Comparison of ENCODE assay signal across 1 cellular context in the genomic region with DNA sequence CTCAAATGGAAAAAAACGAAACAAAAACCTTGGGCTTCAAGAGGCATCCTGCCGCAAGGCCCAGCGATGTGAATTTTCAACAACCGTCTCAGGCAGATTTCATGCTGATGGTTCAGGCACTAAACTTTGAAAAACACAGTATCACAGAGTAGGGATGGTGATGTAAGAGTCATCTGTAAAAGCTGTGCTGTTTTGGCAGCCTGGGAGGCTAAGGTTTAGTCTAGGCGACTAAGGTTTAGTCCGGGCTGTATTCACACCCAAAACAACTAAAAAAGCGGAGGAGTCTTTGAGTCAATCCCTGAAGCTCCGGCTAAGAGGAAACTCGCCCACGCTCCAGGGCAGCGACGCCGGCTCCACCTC.
TF ChIP-seq lines count a peak whose summit lies in the region.

No MANE protein-coding gene starts in this region.

TF ChIP-seq in HepG2, 621 proteins besides CTCF, POLR2A, EP300 and RAD21 (continues in another document):
- no peak for TF ChIP-seq ZBTB7B (CRISPR knock-in tag; IDR thresholded peaks at IDR 0.05)
- TF ChIP-seq FOXM1 (CRISPR knock-in tag; IDR thresholded peaks at IDR 0.05), result no peak
- TF ChIP-seq, protein P1, sequence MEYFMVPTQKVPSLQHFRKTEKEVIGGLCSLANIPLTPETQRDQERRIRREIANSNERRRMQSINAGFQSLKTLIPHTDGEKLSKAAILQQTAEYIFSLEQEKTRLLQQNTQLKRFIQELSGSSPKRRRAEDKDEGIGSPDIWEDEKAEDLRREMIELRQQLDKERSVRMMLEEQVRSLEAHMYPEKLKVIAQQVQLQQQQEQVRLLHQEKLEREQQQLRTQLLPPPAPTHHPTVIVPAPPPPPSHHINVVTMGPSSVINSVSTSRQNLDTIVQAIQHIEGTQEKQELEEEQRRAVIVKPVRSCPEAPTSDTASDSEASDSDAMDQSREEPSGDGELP (IDR thresholded peaks at IDR 0.05; ENCODE audit: borderline replicate concordance, low read depth), result no peak
- TF ChIP-seq, protein P2, sequence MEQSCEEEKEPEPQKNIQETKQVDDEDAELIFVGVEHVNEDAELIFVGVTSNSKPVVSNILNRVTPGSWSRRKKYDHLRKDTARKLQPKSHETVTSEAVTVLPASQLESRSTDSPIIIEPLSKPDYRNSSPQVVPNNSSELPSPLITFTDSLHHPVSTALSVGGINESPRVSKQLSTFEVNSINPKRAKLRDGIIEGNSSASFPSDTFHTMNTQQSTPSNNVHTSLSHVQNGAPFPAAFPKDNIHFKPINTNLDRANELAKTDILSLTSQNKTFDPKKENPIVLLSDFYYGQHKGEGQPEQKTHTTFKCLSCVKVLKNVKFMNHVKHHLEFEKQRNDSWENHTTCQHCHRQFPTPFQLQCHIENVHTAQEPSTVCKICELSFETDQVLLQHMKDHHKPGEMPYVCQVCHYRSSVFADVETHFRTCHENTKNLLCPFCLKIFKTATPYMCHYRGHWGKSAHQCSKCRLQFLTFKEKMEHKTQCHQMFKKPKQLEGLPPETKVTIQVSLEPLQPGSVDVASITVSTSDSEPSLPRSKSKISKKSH (CRISPR knock-in tag; IDR thresholded peaks at IDR 0.05; ENCODE audit: borderline replicate concordance), result no peak
- TF ChIP-seq RBAK (CRISPR knock-in tag; IDR thresholded peaks at IDR 0.05), result no peak
- TF ChIP-seq, protein P3, sequence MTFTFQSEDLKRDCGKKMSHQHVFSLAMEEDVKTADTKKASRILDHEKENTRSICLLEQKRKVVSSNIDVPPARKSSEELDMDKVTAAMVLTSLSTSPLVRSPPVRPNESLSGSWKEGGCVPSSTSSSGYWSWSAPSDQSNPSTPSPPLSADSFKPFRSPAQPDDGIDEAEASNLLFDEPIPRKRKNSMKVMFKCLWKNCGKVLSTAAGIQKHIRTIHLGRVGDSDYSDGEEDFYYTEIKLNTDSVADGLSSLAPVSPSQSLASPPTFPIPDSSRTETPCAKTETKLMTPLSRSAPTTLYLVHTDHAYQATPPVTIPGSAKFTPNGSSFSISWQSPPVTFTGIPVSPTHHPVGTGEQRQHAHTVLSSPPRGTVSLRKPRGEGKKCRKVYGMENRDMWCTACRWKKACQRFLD (CRISPR knock-in tag; IDR thresholded peaks at IDR 0.05; ENCODE audit: borderline replicate concordance), result peak; percentile 2; the same call in 1 of the 2 replicates
- no peak for TF ChIP-seq THYN1 (CRISPR knock-in tag; IDR thresholded peaks at IDR 0.05; ENCODE audit: borderline replicate concordance, low read depth)
- TF ChIP-seq CEBPB (IDR thresholded peaks at IDR 0.05; ENCODE audit: borderline replicate concordance, low read depth, low read length), result no peak
- TF ChIP-seq NCOA2 (CRISPR knock-in tag; IDR thresholded peaks at IDR 0.05), result no peak
- TF ChIP-seq, protein P4, sequence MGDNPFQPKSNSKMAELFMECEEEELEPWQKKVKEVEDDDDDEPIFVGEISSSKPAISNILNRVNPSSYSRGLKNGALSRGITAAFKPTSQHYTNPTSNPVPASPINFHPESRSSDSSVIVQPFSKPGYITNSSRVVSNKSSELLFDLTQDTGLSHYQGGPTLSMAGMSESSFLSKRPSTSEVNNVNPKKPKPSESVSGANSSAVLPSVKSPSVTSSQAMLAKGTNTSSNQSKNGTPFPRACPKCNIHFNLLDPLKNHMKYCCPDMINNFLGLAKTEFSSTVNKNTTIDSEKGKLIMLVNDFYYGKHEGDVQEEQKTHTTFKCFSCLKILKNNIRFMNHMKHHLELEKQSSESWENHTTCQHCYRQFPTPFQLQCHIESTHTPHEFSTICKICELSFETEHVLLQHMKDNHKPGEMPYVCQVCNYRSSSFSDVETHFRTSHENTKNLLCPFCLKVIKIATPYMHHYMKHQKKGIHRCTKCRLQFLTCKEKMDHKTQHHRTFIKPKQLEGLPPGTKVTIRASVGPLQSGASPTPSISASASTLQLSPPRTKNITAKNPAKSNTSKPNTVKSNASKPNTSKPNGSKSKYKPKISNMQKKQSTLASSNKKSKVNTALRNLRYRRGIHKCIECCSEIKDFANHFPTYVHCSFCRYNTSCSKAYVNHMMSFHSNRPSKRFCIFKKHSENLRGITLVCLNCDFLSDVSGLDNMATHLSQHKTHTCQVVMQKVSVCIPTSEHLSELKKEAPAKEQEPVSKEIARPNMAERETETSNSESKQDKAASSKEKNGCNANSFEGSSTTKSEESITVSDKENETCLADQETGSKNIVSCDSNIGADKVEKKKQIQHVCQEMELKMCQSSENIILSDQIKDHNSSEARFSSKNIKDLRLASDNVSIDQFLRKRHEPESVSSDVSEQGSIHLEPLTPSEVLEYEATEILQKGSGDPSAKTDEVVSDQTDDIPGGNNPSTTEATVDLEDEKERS (CRISPR knock-in tag; IDR thresholded peaks at IDR 0.05), result no peak
- TF ChIP-seq, protein P5, sequence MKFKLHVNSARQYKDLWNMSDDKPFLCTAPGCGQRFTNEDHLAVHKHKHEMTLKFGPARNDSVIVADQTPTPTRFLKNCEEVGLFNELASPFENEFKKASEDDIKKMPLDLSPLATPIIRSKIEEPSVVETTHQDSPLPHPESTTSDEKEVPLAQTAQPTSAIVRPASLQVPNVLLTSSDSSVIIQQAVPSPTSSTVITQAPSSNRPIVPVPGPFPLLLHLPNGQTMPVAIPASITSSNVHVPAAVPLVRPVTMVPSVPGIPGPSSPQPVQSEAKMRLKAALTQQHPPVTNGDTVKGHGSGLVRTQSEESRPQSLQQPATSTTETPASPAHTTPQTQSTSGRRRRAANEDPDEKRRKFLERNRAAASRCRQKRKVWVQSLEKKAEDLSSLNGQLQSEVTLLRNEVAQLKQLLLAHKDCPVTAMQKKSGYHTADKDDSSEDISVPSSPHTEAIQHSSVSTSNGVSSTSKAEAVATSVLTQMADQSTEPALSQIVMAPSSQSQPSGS (CRISPR knock-in tag; IDR thresholded peaks at IDR 0.05), result no peak
- TF ChIP-seq IKZF4 (CRISPR knock-in tag; IDR thresholded peaks at IDR 0.05; ENCODE audit: borderline replicate concordance, low read depth, not compliant biosample characterization), result no peak
- no peak for TF ChIP-seq ISL2 (CRISPR knock-in tag; IDR thresholded peaks at IDR 0.05)
- TF ChIP-seq ZNF180 (CRISPR knock-in tag; IDR thresholded peaks at IDR 0.05; ENCODE audit: borderline replicate concordance, low read depth), result no peak
- no peak for TF ChIP-seq KDM6A (CRISPR knock-in tag; IDR thresholded peaks at IDR 0.05; ENCODE audit: low read depth)
- TF ChIP-seq IRF2 (CRISPR knock-in tag; IDR thresholded peaks at IDR 0.05), result no peak
- no peak for TF ChIP-seq ZNF572 (CRISPR knock-in tag; IDR thresholded peaks at IDR 0.05)
- no peak for TF ChIP-seq MEF2D (CRISPR knock-in tag; IDR thresholded peaks at IDR 0.05)
- no peak for TF ChIP-seq MXD4 (CRISPR knock-in tag; IDR thresholded peaks at IDR 0.05)
- TF ChIP-seq ZNF329 (CRISPR knock-in tag; IDR thresholded peaks at IDR 0.05; ENCODE audit: low read depth), result no peak
- TF ChIP-seq ZSCAN20 (CRISPR knock-in tag; IDR thresholded peaks at IDR 0.05; ENCODE audit: borderline replicate concordance), result 0 out of 2 replicates have a peak, but pooled peaks have one; percentile 16
- TF ChIP-seq, protein P6, sequence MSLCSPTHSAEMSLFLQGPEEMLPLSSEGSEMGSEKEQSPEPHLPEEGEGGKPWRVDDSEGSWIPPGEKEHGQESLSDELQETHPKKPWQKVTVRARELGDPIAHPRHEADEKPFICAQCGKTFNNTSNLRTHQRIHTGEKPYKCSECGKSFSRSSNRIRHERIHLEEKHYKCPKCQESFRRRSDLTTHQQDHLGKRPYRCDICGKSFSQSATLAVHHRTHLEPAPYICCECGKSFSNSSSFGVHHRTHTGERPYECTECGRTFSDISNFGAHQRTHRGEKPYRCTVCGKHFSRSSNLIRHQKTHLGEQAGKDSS (CRISPR knock-in tag; IDR thresholded peaks at IDR 0.05; ENCODE audit: borderline replicate concordance, low read depth), result no peak
- TF ChIP-seq KLF16 (CRISPR knock-in tag; IDR thresholded peaks at IDR 0.05), result no peak
- TF ChIP-seq HMG20B (CRISPR knock-in tag; conservative IDR thresholded peaks at IDR 0.05), result no peak
- TF ChIP-seq ZNF746 (CRISPR knock-in tag; IDR thresholded peaks at IDR 0.05), result no peak
- no peak for TF ChIP-seq FOXA3 (CRISPR knock-in tag; IDR thresholded peaks at IDR 0.05)
- TF ChIP-seq CAMTA2 (CRISPR knock-in tag; IDR thresholded peaks at IDR 0.05; ENCODE audit: borderline replicate concordance), result no peak
- TF ChIP-seq NFKB2 (CRISPR knock-in tag; IDR thresholded peaks at IDR 0.05; ENCODE audit: borderline replicate concordance), result no peak
- TF ChIP-seq ZNF615 (CRISPR knock-in tag; IDR thresholded peaks at IDR 0.05; ENCODE audit: borderline replicate concordance), result no peak
- TF ChIP-seq ZSCAN12 (CRISPR knock-in tag; IDR thresholded peaks at IDR 0.05), result no peak
- no peak for TF ChIP-seq MXI1 (IDR thresholded peaks at IDR 0.05; ENCODE audit: borderline replicate concordance, low read depth, low read length)
- no peak for TF ChIP-seq IKZF1 (IDR thresholded peaks at IDR 0.05)
- TF ChIP-seq ZNF232 (CRISPR knock-in tag; IDR thresholded peaks at IDR 0.05; ENCODE audit: borderline replicate concordance), result peak; percentile 23; the same call in 1 of the 2 replicates
- peak; percentile 14; the same call in 1 of the 2 replicates for TF ChIP-seq ZSCAN21 (CRISPR knock-in tag; IDR thresholded peaks at IDR 0.05; ENCODE audit: borderline replicate concordance)
- TF ChIP-seq CC2D1A (CRISPR knock-in tag; IDR thresholded peaks at IDR 0.05), result 0 out of 2 replicates have a peak, but pooled peaks have one; percentile 37
- no peak for TF ChIP-seq ZNF558 (CRISPR knock-in tag; IDR thresholded peaks at IDR 0.05; ENCODE audit: borderline replicate concordance)
- no peak for TF ChIP-seq ZNF557 (CRISPR knock-in tag; IDR thresholded peaks at IDR 0.05)
- TF ChIP-seq, protein P7, sequence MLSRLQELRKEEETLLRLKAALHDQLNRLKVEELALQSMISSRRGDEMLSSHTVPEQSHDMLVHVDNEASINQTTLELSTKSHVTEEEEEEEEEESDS (CRISPR knock-in tag; IDR thresholded peaks at IDR 0.05; ENCODE audit: borderline replicate concordance), result no peak
- TF ChIP-seq BRCA1 (CRISPR knock-in tag; IDR thresholded peaks at IDR 0.05), result peak; percentile 73; the same call in 1 of the 2 replicates
- peak; percentile 81; the same call in 1 of the 2 replicates for TF ChIP-seq KLF12 (CRISPR knock-in tag; IDR thresholded peaks at IDR 0.05; ENCODE audit: borderline replicate concordance)
- TF ChIP-seq, protein P8, sequence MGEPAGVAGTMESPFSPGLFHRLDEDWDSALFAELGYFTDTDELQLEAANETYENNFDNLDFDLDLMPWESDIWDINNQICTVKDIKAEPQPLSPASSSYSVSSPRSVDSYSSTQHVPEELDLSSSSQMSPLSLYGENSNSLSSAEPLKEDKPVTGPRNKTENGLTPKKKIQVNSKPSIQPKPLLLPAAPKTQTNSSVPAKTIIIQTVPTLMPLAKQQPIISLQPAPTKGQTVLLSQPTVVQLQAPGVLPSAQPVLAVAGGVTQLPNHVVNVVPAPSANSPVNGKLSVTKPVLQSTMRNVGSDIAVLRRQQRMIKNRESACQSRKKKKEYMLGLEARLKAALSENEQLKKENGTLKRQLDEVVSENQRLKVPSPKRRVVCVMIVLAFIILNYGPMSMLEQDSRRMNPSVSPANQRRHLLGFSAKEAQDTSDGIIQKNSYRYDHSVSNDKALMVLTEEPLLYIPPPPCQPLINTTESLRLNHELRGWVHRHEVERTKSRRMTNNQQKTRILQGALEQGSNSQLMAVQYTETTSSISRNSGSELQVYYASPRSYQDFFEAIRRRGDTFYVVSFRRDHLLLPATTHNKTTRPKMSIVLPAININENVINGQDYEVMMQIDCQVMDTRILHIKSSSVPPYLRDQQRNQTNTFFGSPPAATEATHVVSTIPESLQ (CRISPR knock-in tag; conservative IDR thresholded peaks at IDR 0.05), result no peak
- no peak for TF ChIP-seq ZNF317 (CRISPR knock-in tag; IDR thresholded peaks at IDR 0.05)
- TF ChIP-seq SATB2 (CRISPR knock-in tag; IDR thresholded peaks at IDR 0.05), result 0 out of 2 replicates have a peak, but pooled peaks have one; percentile 14
- no peak for TF ChIP-seq ETV5 (CRISPR knock-in tag; IDR thresholded peaks at IDR 0.05; ENCODE audit: borderline replicate concordance)
- TF ChIP-seq, protein P9, sequence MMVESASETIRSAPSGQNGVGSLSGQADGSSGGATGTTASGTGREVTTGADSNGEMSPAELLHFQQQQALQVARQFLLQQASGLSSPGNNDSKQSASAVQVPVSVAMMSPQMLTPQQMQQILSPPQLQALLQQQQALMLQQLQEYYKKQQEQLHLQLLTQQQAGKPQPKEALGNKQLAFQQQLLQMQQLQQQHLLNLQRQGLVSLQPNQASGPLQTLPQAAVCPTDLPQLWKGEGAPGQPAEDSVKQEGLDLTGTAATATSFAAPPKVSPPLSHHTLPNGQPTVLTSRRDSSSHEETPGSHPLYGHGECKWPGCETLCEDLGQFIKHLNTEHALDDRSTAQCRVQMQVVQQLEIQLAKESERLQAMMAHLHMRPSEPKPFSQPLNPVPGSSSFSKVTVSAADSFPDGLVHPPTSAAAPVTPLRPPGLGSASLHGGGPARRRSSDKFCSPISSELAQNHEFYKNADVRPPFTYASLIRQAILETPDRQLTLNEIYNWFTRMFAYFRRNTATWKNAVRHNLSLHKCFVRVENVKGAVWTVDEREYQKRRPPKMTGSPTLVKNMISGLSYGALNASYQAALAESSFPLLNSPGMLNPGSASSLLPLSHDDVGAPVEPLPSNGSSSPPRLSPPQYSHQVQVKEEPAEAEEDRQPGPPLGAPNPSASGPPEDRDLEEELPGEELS (CRISPR knock-in tag; IDR thresholded peaks at IDR 0.05), result 0 out of 2 replicates have a peak, but pooled peaks have one; percentile 13
- TF ChIP-seq ZNF766 (CRISPR knock-in tag; IDR thresholded peaks at IDR 0.05; ENCODE audit: borderline replicate concordance), result 0 out of 2 replicates have a peak, but pooled peaks have one; percentile 40
- TF ChIP-seq YY1 (IDR thresholded peaks at IDR 0.05; ENCODE audit: insufficient read depth, insufficient replicate concordance, low read depth, low read length), result no peak
- TF ChIP-seq GPN1 (CRISPR knock-in tag; IDR thresholded peaks at IDR 0.05; ENCODE audit: borderline replicate concordance), result no peak
